In the genomic region with DNA sequence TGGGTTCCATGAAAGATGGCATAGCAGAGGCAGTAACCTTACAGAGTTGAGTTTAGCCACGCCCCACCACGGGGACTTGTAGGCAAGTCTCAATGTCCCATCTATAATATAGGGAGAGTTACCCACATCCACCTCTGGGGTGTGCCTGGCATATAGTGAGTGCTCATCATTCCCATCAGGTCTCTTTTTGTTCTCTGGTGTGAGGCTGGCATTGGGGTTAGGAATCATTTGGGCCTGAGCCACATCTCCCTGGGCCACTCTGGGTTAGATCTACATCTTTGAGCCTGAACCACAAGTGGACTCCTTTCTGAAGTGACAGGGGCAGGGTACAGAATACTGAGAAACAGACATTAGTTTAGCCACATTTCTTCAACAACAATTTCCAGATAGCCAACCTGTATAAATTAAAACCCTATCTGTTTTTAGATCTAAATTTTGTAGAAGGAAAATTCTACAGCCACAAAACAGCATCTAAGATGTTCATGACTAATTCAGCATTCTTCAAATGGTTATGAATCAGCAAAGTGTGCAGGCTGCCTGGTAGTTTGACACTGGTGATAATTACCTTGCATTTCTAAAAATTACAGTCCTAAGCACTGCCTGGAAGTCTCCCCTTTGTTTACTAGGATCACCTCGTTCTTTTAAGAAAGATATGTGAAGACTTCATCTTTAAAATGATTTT, we compare ENCODE assay signal across 10 cellular contexts. TPM values are rescaled to one million over a fixed set of nuclear protein-coding genes. Genes with fewer than 3 reads are reported as not detected.
DNase-seq lines count a peak whose midpoint lies in the region; ATAC-seq and TF ChIP-seq lines count a peak whose summit lies in the region.
"Had no signal": no experiment of that assay in that cellular context is flagged by ENCODE, and none has a peak within 500 bp of the region (broad histone marks: within the 10 kb centered on the region; RNA-seq: fewer than 3 reads in every experiment).

No MANE protein-coding gene starts in this region.

- H3K4me1 Mint-ChIP-seq in activated T-helper 1 cell treated with anti-CD3 and anti-CD28 coated beads, Interleukin-12 subunit alpha, Interleukin-12 subunit beta, Interleukin-2, Interleukin-4 antibody, amounts not matched to agents 30 ng/mL and 10 ng/mL and 1 ng/mL, durations not matched to agents 14 hours and 24 hours and 36 hours (ENCODE audit: low read depth): peaks cover 57% of the 10 kb centered on the region

- no peak for ATAC-seq in HG03280 (IDR thresholded peaks at IDR 0.05; ENCODE audit: unreplicated experiment)

- TF ChIP-seq POLR2A in lower leg skin (IDR thresholded peaks at IDR 0.05): no peak

- no peaks in the 10 kb centered on the region for H3K27me3 ChIP-seq in HL-60 (ENCODE audit: insufficient read depth, poor library complexity, severe bottlenecking)
- H3K27me3 ChIP-seq: esophagus squamous epithelium had no signal

- peak overlapping the region; percentile 55 for H3K4me3 Mint-ChIP-seq in activated T-helper 1 cell treated with anti-CD3 and anti-CD28 coated beads, Interleukin-12 subunit alpha, Interleukin-12 subunit beta, Interleukin-2, Interleukin-4 antibody, amounts not matched to agents 30 ng/mL and 10 ng/mL and 1 ng/mL, durations not matched to agents 14 hours and 24 hours and 36 hours

- no peak for TF ChIP-seq CTCF in HL-60 (IDR thresholded peaks at IDR 0.05; ENCODE audit: insufficient read depth, low read length)
- no peak for TF ChIP-seq CTCF in lower leg skin (IDR thresholded peaks at IDR 0.05)

- peak overlapping the region; percentile 90 for H3K27ac Mint-ChIP-seq in activated T-helper 1 cell treated with anti-CD3 and anti-CD28 coated beads, Interleukin-12 subunit alpha, Interleukin-12 subunit beta, Interleukin-2, Interleukin-4 antibody, amounts not matched to agents 30 ng/mL and 10 ng/mL and 1 ng/mL, durations not matched to agents 14 hours and 24 hours and 36 hours

- H3K4me3 ChIP-seq in HL-60 (replicated peaks; ENCODE audit: insufficient read depth, low read length) (no peak overlapping the region), lower leg skin (ENCODE audit: low read depth, poor library complexity, severe bottlenecking) (no peak overlapping the region)
- H3K4me3 ChIP-seq: esophagus squamous epithelium had no signal

- H3K36me3 Mint-ChIP-seq in activated T-helper 1 cell treated with anti-CD3 and anti-CD28 coated beads, Interleukin-12 subunit alpha, Interleukin-12 subunit beta, Interleukin-2, Interleukin-4 antibody, amounts not matched to agents 30 ng/mL and 10 ng/mL and 1 ng/mL, durations not matched to agents 14 hours and 24 hours and 36 hours (ENCODE audit: low read depth): peaks cover 11% of the 10 kb centered on the region

- H3K27ac ChIP-seq in HL-60 (replicated peaks): 0 out of 2 replicates have a peak overlapping the region, but pooled peaks have one; percentile 9
- H3K27ac ChIP-seq: esophagus squamous epithelium, parathyroid adenoma, VCaP had no signal

- intact Hi-C loops in activated T-helper 1 cell treated with anti-CD3 and anti-CD28 coated beads, Interleukin-12 subunit alpha, Interleukin-12 subunit beta, Interleukin-2, Interleukin-4 antibody, amounts not matched to agents 30 ng/mL and 10 ng/mL and 1 ng/mL, durations not matched to agents 14 hours and 24 hours and 36 hours (cut with micrococcal nuclease): loop anchor here (1.0 to 5.0 kb wide), 6 partner anchors 15 to 136 kb away; a partner anchor contains a TSS
- intact Hi-C loops in lower leg skin (cut with DNase I; ENCODE audit: low total_unique reads): no loop called here

- WGBS in lower leg skin, 2 donors: 67 to 68% methylated on average over 3 of the region's 3 CpGs

- no peaks in the 10 kb centered on the region for H3K9me3 Mint-ChIP-seq in activated T-helper 1 cell treated with anti-CD3 and anti-CD28 coated beads, Interleukin-12 subunit alpha, Interleukin-12 subunit beta, Interleukin-2, Interleukin-4 antibody, amounts not matched to agents 30 ng/mL and 10 ng/mL and 1 ng/mL, durations not matched to agents 14 hours and 24 hours and 36 hours

- DNase-seq in GM03348 (ENCODE audit: low spot score) (peak; percentile 39), HL-60 (ENCODE audit: low read depth in 1 of 2, low spot score in 1 of 2) (no peak), myocyte (ENCODE audit: low read depth) (peak; percentile 26), MV-4-11 (lab: John Stamatoyannopoulos, UW) (no peak), lower leg skin (ENCODE audit: low spot score in 2 of 2) (no peak)
- no peak for DNase-seq in activated T-helper 1 cell treated with anti-CD3 and anti-CD28 coated beads, Interleukin-12 subunit alpha, Interleukin-12 subunit beta, Interleukin-2, Interleukin-4 antibody, amounts not matched to agents 30 ng/mL and 10 ng/mL and 1 ng/mL, durations not matched to agents 14 hours and 24 hours and 36 hours (ENCODE audit: low spot score)
- DNase-seq: esophagus squamous epithelium had no signal

- H3K27me3 Mint-ChIP-seq in activated T-helper 1 cell treated with anti-CD3 and anti-CD28 coated beads, Interleukin-12 subunit alpha, Interleukin-12 subunit beta, Interleukin-2, Interleukin-4 antibody, amounts not matched to agents 30 ng/mL and 10 ng/mL and 1 ng/mL, durations not matched to agents 14 hours and 24 hours and 36 hours (ENCODE audit: insufficient read depth): no peaks in the 10 kb centered on the region

RNA-seq across cellular contexts. Expression of a gene that starts 20.1 kb away (rescaled TPM):
- total RNA-seq in activated T-helper 1 cell treated with anti-CD3 and anti-CD28 coated beads, Interleukin-12 subunit alpha, Interleukin-12 subunit beta, Interleukin-2, Interleukin-4 antibody, amounts not matched to agents 30 ng/mL and 10 ng/mL and 1 ng/mL, durations not matched to agents 14 hours and 24 hours and 36 hours: 14.7 and 14.8 TPM in 2 replicates
- 15.4 and 18.6 TPM in 2 replicates for total RNA-seq in myocyte
- 19.1 TPM for polyA plus RNA-seq in myocyte (2012)
- 10 to 100 TPM; 16.8 to 22.2 (median 19.2) TPM for total RNA-seq in lower leg skin

Comparison
In these comparisons a context has a peak if more than half of its experiments do, and no peak if none do; other contexts are left out.
1. DNase-seq: peak in GM03348 (single experiment) and myocyte (single experiment); none in HL-60 (0 of 2), activated T-helper 1 cell treated with anti-CD3 and anti-CD28 coated beads, Interleukin-12 subunit alpha, Interleukin-12 subunit beta, Interleukin-2, Interleukin-4 antibody, amounts not matched to agents 30 ng/mL and 10 ng/mL and 1 ng/mL, durations not matched to agents 14 hours and 24 hours and 36 hours (single experiment), MV-4-11 (single experiment) and lower leg skin (0 of 2).